ENCODE assay signal across 17 cellular contexts in the genomic region with DNA sequence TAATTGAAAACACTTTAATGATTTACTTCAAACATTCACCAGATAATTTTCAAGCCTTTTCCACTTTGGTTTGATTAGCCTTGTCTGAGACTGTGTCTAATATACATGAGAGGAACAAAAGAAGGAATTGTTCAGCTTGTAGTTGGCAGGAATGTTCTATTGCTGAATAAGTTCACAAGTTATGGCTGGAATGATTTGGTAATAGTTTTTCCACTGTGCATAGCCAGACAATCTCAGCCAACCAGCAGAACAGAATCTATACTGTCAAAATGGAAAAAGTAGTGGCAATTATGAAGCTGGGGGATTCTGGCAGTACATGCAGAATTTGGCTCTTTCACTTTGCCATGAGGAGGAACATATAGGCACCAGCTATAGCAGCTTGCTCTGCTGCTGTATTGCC.
A peak's percentile ranks its signal among the peaks of the same experiment; 100 is the strongest.
DNase-seq lines count a peak whose midpoint lies in the region; ATAC-seq, FAIRE-seq and TF ChIP-seq lines count a peak whose summit lies in the region.
"Had no signal": no experiment of that assay in that cellular context is flagged by ENCODE, and none has a peak within 500 bp of the region (broad histone marks: within the 10 kb centered on the region; RNA-seq: fewer than 3 reads in every experiment).

No MANE protein-coding gene starts in this region.

- H3K36me3 ChIP-seq in keratinocyte (ENCODE audit: control insufficient read depth in 2 of 2, extremely low read depth in 1 of 2, insufficient read depth in 2 of 2, low read length in 2 of 2) (no peaks in the 10 kb centered on the region), aorta (ENCODE audit: control insufficient read depth in 1 of 2, insufficient read depth in 2 of 2, low read length in 1 of 2) (no peaks in the 10 kb centered on the region)
- H3K36me3 ChIP-seq: HAP-1, neutrophil, uterus had no signal

- H3K79me2 ChIP-seq in keratinocyte (ENCODE audit: control insufficient read depth, insufficient read depth, low read length) = no peaks in the 10 kb centered on the region

- peaks cover 18% of the 10 kb centered on the region for H3K4me1 ChIP-seq in keratinocyte (ENCODE audit: control insufficient read depth, extremely low read depth, insufficient read depth, low read length)
- H3K4me1 ChIP-seq in aorta (ENCODE audit: control insufficient read depth in 1 of 2, insufficient read depth in 2 of 2, low read length in 2 of 2) = peaks cover 0 to 11% of the 10 kb centered on the region in 2 donors
- H3K4me1 ChIP-seq: uterus had no signal

- TF ChIP-seq CTCF in chondrocyte (IDR thresholded peaks at IDR 0.05) = no peak
- TF ChIP-seq CTCF in keratinocyte (optimal IDR thresholded peaks at IDR 0.05 in 1 of 3, IDR thresholded peaks at IDR 0.05 in 1 of 3, conservative IDR thresholded peaks at IDR 0.05 in 1 of 3; ENCODE audit: extremely low read depth in 1 of 3, insufficient read depth in 2 of 3, low read length in 3 of 3) = no peak
- TF ChIP-seq CTCF in GM20000 (IDR thresholded peaks at IDR 0.05; ENCODE audit: extremely low read depth, missing control alignments) = no peak

- H3K9ac ChIP-seq in keratinocyte (ENCODE audit: control insufficient read depth, extremely low read depth, insufficient read depth, low read length) = no peak overlapping the region

- peak; percentile 72 for FAIRE-seq in keratinocyte (lab: Jason Lieb, UNC)
- FAIRE-seq: colon had no signal

- H3K36me3 Mint-ChIP-seq in chondrocyte (ENCODE audit: low read depth) = peaks cover 6% of the 10 kb centered on the region

- H3K27ac ChIP-seq in keratinocyte (ENCODE audit: control insufficient read depth, insufficient read depth, low read length) = no peak overlapping the region
- peak overlapping the region in 1 of 2 donors; percentile 36 for H3K27ac ChIP-seq in aorta (ENCODE audit: low read depth in 1 of 2, low read length in 2 of 2)
- H3K27ac ChIP-seq: neutrophil, uterus had no signal

- dilution Hi-C loops in keratinocyte (cut with MboI; ENCODE audit: extremely low pct_ligation_motif_present, low sequenced_read_pairs) = no loop called here

- H2AFZ ChIP-seq in keratinocyte (ENCODE audit: control insufficient read depth, low read length) = peak overlapping the region; percentile 56

- peaks cover 6% of the 10 kb centered on the region for H3K9me3 Mint-ChIP-seq in chondrocyte (ENCODE audit: low read depth)
- H3K9me3 Mint-ChIP-seq: activated CD4-positive, alpha-beta T cell treated with anti-CD3 and anti-CD28 coated beads, Interleukin-2, amount 10 ng/mL, durations not matched to agents 7 days and 5 days had no signal

- DNase-seq in ACHN (peak; percentile 47), NCI-H226 (peak; percentile 42), chondrocyte (ENCODE audit: low spot score) (no peak), keratinocyte (ENCODE audit: low read depth, low spot score) (no peak), aorta (no peak), GM20000 (ENCODE audit: low spot score) (no peak), NCI-H510A treated with DMSO at 0.1 percent for 48 hours (lab: John Stamatoyannopoulos, UW) (no peak)
- DNase-seq: activated CD4-positive, alpha-beta T cell treated with anti-CD3 and anti-CD28 coated beads, Interleukin-2, amount 10 ng/mL, durations not matched to agents 7 days and 5 days; glutamatergic neuron; NCI-H2029 treated with DMSO at 0.1 percent for 48 hours; uterus had no signal

- in situ Hi-C loops in ACHN (cut with HindIII; ENCODE audit: low pct_ligation_motif_present, low pct_unique_long_range_greater_than_20kb, low sequenced_read_pairs) = no loop called here

- no peaks in the 10 kb centered on the region for H3K27me3 ChIP-seq in keratinocyte (ENCODE audit: control insufficient read depth, extremely low read depth, insufficient read depth, low read length)
- H3K27me3 ChIP-seq in aorta (ENCODE audit: control insufficient read depth in 1 of 2, insufficient read depth in 2 of 2, low read length in 1 of 2) = no peaks in the 10 kb centered on the region
- H3K27me3 ChIP-seq: neutrophil, uterus had no signal

- peak overlapping the region; percentile 11 for H3K4me2 ChIP-seq in keratinocyte (ENCODE audit: control insufficient read depth, extremely low read depth, insufficient read depth, low read depth, low read length)

- no peak for ATAC-seq in GM18858 (IDR thresholded peaks at IDR 0.05; ENCODE audit: unreplicated experiment)
- ATAC-seq in aorta (ENCODE audit: low FRiP score) = no peak
- ATAC-seq: left lobe of liver had no signal

- H4K20me1 ChIP-seq in keratinocyte (ENCODE audit: control insufficient read depth, extremely low read depth, insufficient read depth, low read length) = no peaks in the 10 kb centered on the region

- H3K9me1 ChIP-seq in keratinocyte (ENCODE audit: control insufficient read depth, extremely low read depth, insufficient read depth, low read length) = no peaks in the 10 kb centered on the region

- peaks cover 62% of the 10 kb centered on the region for H3K4me1 Mint-ChIP-seq in chondrocyte (ENCODE audit: low read depth)
- H3K4me1 Mint-ChIP-seq: activated CD4-positive, alpha-beta T cell treated with anti-CD3 and anti-CD28 coated beads, Interleukin-2, amount 10 ng/mL, durations not matched to agents 7 days and 5 days had no signal

- no peaks in the 10 kb centered on the region for H3K27me3 Mint-ChIP-seq in chondrocyte (ENCODE audit: low read depth)
- H3K27me3 Mint-ChIP-seq: activated CD4-positive, alpha-beta T cell treated with anti-CD3 and anti-CD28 coated beads, Interleukin-2, amount 10 ng/mL, durations not matched to agents 7 days and 5 days had no signal

- H3K9me3 ChIP-seq in keratinocyte (ENCODE audit: control insufficient read depth, low read depth, low read length) (no peaks in the 10 kb centered on the region), aorta (ENCODE audit: control insufficient read depth, low read length) (no peaks in the 10 kb centered on the region)
- H3K9me3 ChIP-seq: HAP-1, neutrophil, uterus had no signal

- no peak overlapping the region for H3K4me3 Mint-ChIP-seq in chondrocyte (ENCODE audit: unreplicated experiment)
- H3K4me3 Mint-ChIP-seq: activated CD4-positive, alpha-beta T cell treated with anti-CD3 and anti-CD28 coated beads, Interleukin-2, amount 10 ng/mL, durations not matched to agents 7 days and 5 days had no signal

- H3K4me3 ChIP-seq in keratinocyte (ENCODE audit: control insufficient read depth in 2 of 3, extremely low read depth in 1 of 3, insufficient read depth in 2 of 3, low read depth in 1 of 3, low read length in 3 of 3) (no peak overlapping the region), aorta (ENCODE audit: low read length in 2 of 2) (no peak overlapping the region)
- H3K4me3 ChIP-seq: HAP-1, uterus had no signal

- H3K27ac Mint-ChIP-seq in chondrocyte (ENCODE audit: unreplicated experiment) = peak overlapping the region; percentile 65
- H3K27ac Mint-ChIP-seq: activated CD4-positive, alpha-beta T cell treated with anti-CD3 and anti-CD28 coated beads, Interleukin-2, amount 10 ng/mL, durations not matched to agents 7 days and 5 days; activated T-helper 2 cell treated with anti-CD3 and anti-CD28 coated beads, Interferon-gamma antibody, Interleukin-2, Interleukin-4, amounts not matched to agents 10 μg/mL and 5 μg/mL and 100 μg/mL, durations not matched to agents 14 hours and 24 hours and 36 hours had no signal

- intact Hi-C loops in aorta (cut with DNase I) = no loop called here

Comparison
In these comparisons a context has a peak if more than half of its experiments do, and no peak if none do; other contexts are left out.
1. DNase-seq: peak in ACHN (single experiment) and NCI-H226 (single experiment); none in chondrocyte (single experiment), keratinocyte (single experiment), aorta (0 of 2), GM20000 (single experiment) and NCI-H510A treated with DMSO at 0.1 percent for 48 hours (single experiment).